20 cellular contexts compared by ENCODE assay signal in the genomic region with DNA sequence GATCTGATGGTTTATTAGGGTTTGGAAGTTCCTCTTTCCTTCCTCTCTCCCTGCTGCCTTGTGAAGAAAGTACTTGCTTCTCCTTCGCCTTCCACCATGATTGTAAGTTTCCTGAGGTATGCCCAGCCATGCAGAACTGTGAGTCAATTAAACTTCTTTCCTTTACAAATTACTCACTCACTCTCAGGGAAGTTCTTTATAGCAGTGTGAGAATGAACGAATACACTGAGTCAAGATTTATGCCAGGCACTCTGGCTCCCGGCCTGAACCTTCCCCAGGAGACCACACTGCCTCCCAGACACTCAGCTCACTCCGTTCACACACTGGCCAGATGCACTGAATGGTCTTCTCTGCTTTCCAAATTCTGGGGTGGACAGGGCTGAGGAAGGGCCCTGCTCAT.
A peak's percentile ranks its signal among the peaks of the same experiment; 100 is the strongest.
DNase-seq lines count a peak whose midpoint lies in the region; ATAC-seq, FAIRE-seq and TF ChIP-seq lines count a peak whose summit lies in the region.
"Had no signal": no experiment of that assay in that cellular context is flagged by ENCODE, and none has a peak within 500 bp of the region (broad histone marks: within the 10 kb centered on the region; RNA-seq: fewer than 3 reads in every experiment).

No MANE protein-coding gene starts in this region.

- no peak overlapping the region for H3K27ac Mint-ChIP-seq in activated CD8-positive, alpha-beta T cell treated with anti-CD3 and anti-CD28 coated beads, Interleukin-2, amount 10 ng/mL, durations not matched to agents 7 days and 5 days
- H3K27ac Mint-ChIP-seq: CD14-positive monocyte; CD4-positive, alpha-beta memory T cell; H9; IgD-negative memory B cell had no signal

- no peaks in the 10 kb centered on the region for H3K36me3 ChIP-seq in kidney epithelial cell (ENCODE audit: control insufficient read depth, insufficient read depth, low read length)
- H3K36me3 ChIP-seq: BE2C had no signal

- POLR2A ChIA-PET in activated CD8-positive, alpha-beta T cell treated with anti-CD3 and anti-CD28 coated beads, Interleukin-2, amount 10 ng/mL, durations not matched to agents 7 days and 5 days (lab: Charles Lee), result no interaction called here

- in situ Hi-C loops in Caki2 (cut with HindIII; ENCODE audit: low pct_unique_long_range_greater_than_20kb, low sequenced_read_pairs), result no loop called here

- H3K27me3 Mint-ChIP-seq in activated CD8-positive, alpha-beta T cell treated with anti-CD3 and anti-CD28 coated beads, Interleukin-2, amount 10 ng/mL, durations not matched to agents 7 days and 5 days (ENCODE audit: low read depth), result no peaks in the 10 kb centered on the region
- H3K27me3 Mint-ChIP-seq: IgD-negative memory B cell had no signal

- no peak for TF ChIP-seq CTCF in kidney epithelial cell (IDR thresholded peaks at IDR 0.05; ENCODE audit: insufficient read depth, low read length, poor library complexity, severe bottlenecking)

- H3K4me1 Mint-ChIP-seq in activated CD8-positive, alpha-beta T cell treated with anti-CD3 and anti-CD28 coated beads, Interleukin-2, amount 10 ng/mL, durations not matched to agents 7 days and 5 days (ENCODE audit: low read depth), result no peaks in the 10 kb centered on the region
- H3K4me1 Mint-ChIP-seq: CD14-positive monocyte; CD4-positive, alpha-beta memory T cell; H9 had no signal

- ATAC-seq in activated CD8-positive, alpha-beta T cell treated with anti-CD3 and anti-CD28 coated beads, Interleukin-2, amount 10 ng/mL, durations not matched to agents 7 days and 5 days, result no peak
- ATAC-seq: GM12878, HepG2 had no signal

- H3K4me3 Mint-ChIP-seq in activated CD8-positive, alpha-beta T cell treated with anti-CD3 and anti-CD28 coated beads, Interleukin-2, amount 10 ng/mL, durations not matched to agents 7 days and 5 days, result no peak overlapping the region
- H3K4me3 Mint-ChIP-seq: CD14-positive monocyte; CD4-positive, alpha-beta memory T cell; H9; IgD-negative memory B cell had no signal

- H3K27me3 ChIP-seq in kidney epithelial cell (ENCODE audit: control insufficient read depth, insufficient read depth, low read length), result no peaks in the 10 kb centered on the region
- H3K27me3 ChIP-seq: BE2C had no signal

- CTCF ChIA-PET in activated CD8-positive, alpha-beta T cell treated with anti-CD3 and anti-CD28 coated beads, Interleukin-2, amount 10 ng/mL, durations not matched to agents 7 days and 5 days (lab: Charles Lee), result no interaction called here

- no peaks in the 10 kb centered on the region for H3K9me3 Mint-ChIP-seq in activated CD8-positive, alpha-beta T cell treated with anti-CD3 and anti-CD28 coated beads, Interleukin-2, amount 10 ng/mL, durations not matched to agents 7 days and 5 days (ENCODE audit: insufficient read depth)

- DNase-seq in Caki2 (ENCODE audit: low read depth), result peak; percentile 25
- peak; percentile 60 for DNase-seq in RCC 7860 (ENCODE audit: low spot score)
- peak; percentile 18 for DNase-seq in kidney epithelial cell (ENCODE audit: low read depth)
- peak; percentile 68 for DNase-seq in renal cortical epithelial cell (ENCODE audit: low read depth)
- no peak for DNase-seq in mesenteric fat pad (ENCODE audit: low spot score)
- DNase-seq in activated CD8-positive, alpha-beta T cell treated with anti-CD3 and anti-CD28 coated beads, Interleukin-2, amount 10 ng/mL, durations not matched to agents 7 days and 5 days, result no peak
- no peak for DNase-seq in NCI-H1436 treated with DMSO at 0.1 percent for 48 hours (lab: John Stamatoyannopoulos, UW)
- DNase-seq: ACHN; BE2C; Calu3; CD4-positive, alpha-beta memory T cell; DMS53; DND-41; EL; H9 had no signal

- no peak overlapping the region for H3K4me3 ChIP-seq in kidney epithelial cell (ENCODE audit: low read depth, low read length)
- H3K4me3 ChIP-seq: GM12878 had no signal

- no peak for FAIRE-seq in RCC 7860 (lab: Jason Lieb, UNC)
- FAIRE-seq: GM12878, H1, HepG2 had no signal

- H3K36me3 Mint-ChIP-seq in activated CD8-positive, alpha-beta T cell treated with anti-CD3 and anti-CD28 coated beads, Interleukin-2, amount 10 ng/mL, durations not matched to agents 7 days and 5 days (ENCODE audit: low read depth), result no peaks in the 10 kb centered on the region
- H3K36me3 Mint-ChIP-seq: CD14-positive monocyte; CD4-positive, alpha-beta memory T cell; IgD-negative memory B cell had no signal

Comparison
In these comparisons a context has a peak if more than half of its experiments do, and no peak if none do; other contexts are left out.
1. DNase-seq: peak in Caki2 (single experiment), RCC 7860 (single experiment), kidney epithelial cell (single experiment) and renal cortical epithelial cell (single experiment); none in mesenteric fat pad (single experiment), activated CD8-positive, alpha-beta T cell treated with anti-CD3 and anti-CD28 coated beads, Interleukin-2, amount 10 ng/mL, durations not matched to agents 7 days and 5 days (single experiment) and NCI-H1436 treated with DMSO at 0.1 percent for 48 hours (single experiment).